In the genomic region with DNA sequence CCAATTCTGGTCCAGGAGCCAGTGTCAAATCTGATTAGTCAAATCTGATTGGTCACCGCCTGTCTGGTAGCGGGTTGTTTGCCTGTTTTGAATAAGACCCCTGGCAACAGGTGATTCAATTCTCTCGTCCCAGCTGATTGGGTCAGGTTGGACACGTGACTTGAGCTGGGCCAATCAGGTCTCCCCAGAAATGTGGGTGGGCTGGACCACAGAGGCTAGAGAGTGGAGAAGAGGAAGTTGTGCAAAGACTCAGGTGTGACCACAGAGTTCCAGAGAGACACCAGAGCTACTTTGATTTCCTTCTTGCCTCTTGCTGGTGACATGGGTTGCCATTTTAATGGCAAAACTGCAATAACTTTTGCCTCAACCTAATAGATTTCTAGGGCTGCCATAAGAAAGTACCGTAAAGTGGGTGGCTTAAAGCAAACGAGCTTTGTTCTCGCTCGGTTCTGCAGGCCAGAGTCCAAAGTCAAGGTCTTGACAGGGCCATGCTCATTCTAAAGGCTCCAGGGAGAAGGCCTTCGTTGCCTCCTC, we compare ENCODE assay signal across 8 cellular contexts. TPM values are rescaled to one million over a fixed set of nuclear protein-coding genes. Genes with fewer than 3 reads are reported as not detected.
DNase-seq lines count a peak whose midpoint lies in the region; ATAC-seq and TF ChIP-seq lines count a peak whose summit lies in the region.

No MANE protein-coding gene starts in this region.

- H3K4me1 ChIP-seq in MM.1S (ENCODE audit: low read length), result peaks cover 26% of the 10 kb centered on the region
- H3K4me1 ChIP-seq in colonic mucosa, result no peaks in the 10 kb centered on the region

- H3K27ac ChIP-seq in MM.1S (ENCODE audit: low read length) (peak overlapping the region; percentile 78), colonic mucosa (no peak overlapping the region)

- H3K36me3 ChIP-seq in MM.1S (replicated peaks; ENCODE audit: insufficient read depth, low read length) (no peaks in the 10 kb centered on the region), colonic mucosa (no peaks in the 10 kb centered on the region)

- H3K4me2 ChIP-seq in MM.1S (ENCODE audit: low read depth, low read length), result peak overlapping the region; percentile 42

- no peaks in the 10 kb centered on the region for H4K20me1 ChIP-seq in MM.1S (ENCODE audit: insufficient read depth, low read length)

- H3K9me3 ChIP-seq in MM.1S (replicated peaks; ENCODE audit: insufficient read depth, low read length) (no peaks in the 10 kb centered on the region), colonic mucosa (no peaks in the 10 kb centered on the region)

- H3K9ac ChIP-seq in MM.1S (ENCODE audit: low read length) (no peak overlapping the region), colonic mucosa (ENCODE audit: low read depth in 2 of 2, low read length in 2 of 2) (no peak overlapping the region)

- peak overlapping the region; percentile 29; the same call in 1 of the 2 replicates for H2AFZ ChIP-seq in MM.1S (ENCODE audit: low read length)

- H3K9me2 ChIP-seq in MM.1S (replicated peaks; ENCODE audit: insufficient read depth, low read length), result no peaks in the 10 kb centered on the region

- DNase-seq in NCI-H146 (lab: John Stamatoyannopoulos, UW) (peak; percentile 29), NCI-H146 treated with DMSO at 0.1 percent for 48 hours (lab: John Stamatoyannopoulos, UW; ENCODE audit: unreplicated experiment) (no peak), MM.1S (peak; percentile 97), colonic mucosa (peak; percentile 62), renal cortical epithelial cell (ENCODE audit: low read depth) (peak; percentile 78), putamen (ENCODE audit: low spot score) (no peak)
- peak; percentile 63 to 64 for DNase-seq in activated CD4-positive, alpha-beta T cell treated with anti-CD3 and anti-CD28 coated beads for 4 hours

- peaks cover 22% of the 10 kb centered on the region for H3F3A ChIP-seq in MM.1S (ENCODE audit: insufficient read depth, low read length)

- intact Hi-C loops in colonic mucosa (cut with DNase I), result no loop called here

- H3K79me2 ChIP-seq in MM.1S (ENCODE audit: low read length), result peaks cover 17% of the 10 kb centered on the region

- 0 out of 2 replicates have a peak, but pooled peaks cover 5% of the 10 kb centered on the region for H3K27me3 ChIP-seq in MM.1S (replicated peaks; ENCODE audit: insufficient read depth, low read length)
- peaks cover 5% of the 10 kb centered on the region for H3K27me3 ChIP-seq in colonic mucosa

- TF ChIP-seq CTCF in MM.1S (IDR thresholded peaks at IDR 0.05; ENCODE audit: low read length), result no peak
- no peak for TF ChIP-seq CTCF in colonic mucosa (IDR thresholded peaks at IDR 0.05)

- H3K4me3 ChIP-seq in MM.1S (ENCODE audit: low read length), result no peak overlapping the region
- no peak overlapping the region for H3K4me3 ChIP-seq in colonic mucosa

- peak; percentile 67 for ATAC-seq in HG02571 (IDR thresholded peaks at IDR 0.05; ENCODE audit: unreplicated experiment)

RNA-seq across cellular contexts. Expression of gene TNFSF9, which starts 5.4 kb away (rescaled TPM):
- 1 to 10 TPM in 1 of 2 donors, under 1 TPM in 1; 0.79 to 4.0 TPM for total RNA-seq in colonic mucosa
- total RNA-seq in renal cortical epithelial cell, result 7.4 and 30.9 TPM in 2 replicates

RNA-seq across cellular contexts. Expression of gene TUBB4A, which starts 34.1 kb away (rescaled TPM):
- total RNA-seq in colonic mucosa, result 1 to 10 TPM in 1 of 2 donors, under 1 TPM in 1; 0.44 to 1.4 TPM
- 0.87 and 6.8 TPM in 2 replicates for total RNA-seq in renal cortical epithelial cell

RNA-seq across cellular contexts. Expression of gene DENND1C, which starts 54.6 kb away (rescaled TPM):
- total RNA-seq in colonic mucosa (1 to 10 TPM; 2.5 to 2.9 TPM), renal cortical epithelial cell (0.20 and 0.52 TPM in 2 replicates)

RNA-seq across cellular contexts. Expression of gene CD70, which starts 54.7 kb away (rescaled TPM):
- total RNA-seq in colonic mucosa (under 1 TPM; 0.27 to 0.57 TPM), renal cortical epithelial cell (26.0 and 112 TPM in 2 replicates)

Comparison
In these comparisons a context has a peak if more than half of its experiments do, and no peak if none do; other contexts are left out.
1. DNase-seq: peak in NCI-H146 (single experiment), MM.1S (single experiment), activated CD4-positive, alpha-beta T cell treated with anti-CD3 and anti-CD28 coated beads for 4 hours (2 of 2), colonic mucosa (single experiment) and renal cortical epithelial cell (single experiment); none in NCI-H146 treated with DMSO at 0.1 percent for 48 hours (single experiment) and putamen (single experiment).